Comparison of ENCODE assay signal across 14 cellular contexts in genomic region chr22:17451251-17451765, GRCh38.
"Had no signal": no experiment of that assay in that cellular context is flagged by ENCODE, and none has a peak within 500 bp of the region (broad histone marks: within the 10 kb centered on the region; RNA-seq: fewer than 3 reads in every experiment).

No MANE protein-coding gene starts in this region.

- H3K79me2 ChIP-seq: parathyroid adenoma had no signal

- H3K9me3 Mint-ChIP-seq: activated T-helper 1 cell treated with anti-CD3 and anti-CD28 coated beads, Interleukin-12 subunit alpha, Interleukin-12 subunit beta, Interleukin-2, Interleukin-4 antibody, amounts not matched to agents 30 ng/mL and 10 ng/mL and 1 ng/mL, durations not matched to agents 14 hours and 24 hours and 36 hours; memory B cell; stimulated activated effector memory CD8-positive, alpha-beta T cell treated with anti-CD3 and anti-CD28 coated beads, Interleukin-12 subunit alpha, Interleukin-12 subunit beta, amount 100 ng/mL, for 72 hours had no signal

- H3K27me3 Mint-ChIP-seq: activated naive CD8-positive, alpha-beta T cell had no signal

- ATAC-seq: foreskin keratinocyte; naive thymus-derived CD8-positive, alpha-beta T cell; sciatic nerve; stimulated activated effector memory CD8-positive, alpha-beta T cell treated with anti-CD3 and anti-CD28 coated beads, Interleukin-12 subunit alpha, Interleukin-12 subunit beta, amount 100 ng/mL, for 72 hours had no signal

- DNase-seq: activated CD4-positive, alpha-beta T cell treated with anti-CD3 and anti-CD28 coated beads, Interleukin-2, amount 50 U/mL, for 4 hours; activated T-cell treated with anti-CD3 and anti-CD28 coated beads for 4 hours; foreskin keratinocyte; naive thymus-derived CD8-positive, alpha-beta T cell; stimulated activated CD4-positive, alpha-beta T cell treated with anti-CD3 and anti-CD28 coated beads, Interleukin-4, amount 100 ng/mL, for 24 hours; WERI-Rb-1 had no signal

- H3K4me3 Mint-ChIP-seq: activated naive CD8-positive, alpha-beta T cell; activated T-helper 1 cell treated with anti-CD3 and anti-CD28 coated beads, Interleukin-12 subunit alpha, Interleukin-12 subunit beta, Interleukin-2, Interleukin-4 antibody, amounts not matched to agents 30 ng/mL and 10 ng/mL and 1 ng/mL, durations not matched to agents 14 hours and 24 hours and 36 hours; memory B cell; naive thymus-derived CD8-positive, alpha-beta T cell; stimulated activated effector memory CD8-positive, alpha-beta T cell treated with anti-CD3 and anti-CD28 coated beads, Interleukin-12 subunit alpha, Interleukin-12 subunit beta, amount 100 ng/mL, for 72 hours had no signal

- H3K4me3 ChIP-seq: thoracic aorta had no signal

- H3K27ac ChIP-seq: foreskin keratinocyte, neutrophil, parathyroid adenoma, thoracic aorta, WERI-Rb-1 had no signal

- H3K9ac ChIP-seq: parathyroid adenoma had no signal

- H2AFZ ChIP-seq: parathyroid adenoma had no signal

- H3K27me3 ChIP-seq: foreskin keratinocyte, neutrophil had no signal

- H3K4me1 Mint-ChIP-seq: naive thymus-derived CD8-positive, alpha-beta T cell; stimulated activated effector memory CD8-positive, alpha-beta T cell treated with anti-CD3 and anti-CD28 coated beads, Interleukin-12 subunit alpha, Interleukin-12 subunit beta, amount 100 ng/mL, for 72 hours had no signal

- H3K36me3 Mint-ChIP-seq: activated naive CD8-positive, alpha-beta T cell; memory B cell; stimulated activated effector memory CD8-positive, alpha-beta T cell treated with anti-CD3 and anti-CD28 coated beads, Interleukin-12 subunit alpha, Interleukin-12 subunit beta, amount 100 ng/mL, for 72 hours had no signal

- H3K4me1 ChIP-seq: foreskin keratinocyte, parathyroid adenoma had no signal

- H3K36me3 ChIP-seq: neutrophil, thoracic aorta, WERI-Rb-1 had no signal

- H3K27ac Mint-ChIP-seq: activated naive CD8-positive, alpha-beta T cell; activated T-helper 1 cell treated with anti-CD3 and anti-CD28 coated beads, Interleukin-12 subunit alpha, Interleukin-12 subunit beta, Interleukin-2, Interleukin-4 antibody, amounts not matched to agents 30 ng/mL and 10 ng/mL and 1 ng/mL, durations not matched to agents 14 hours and 24 hours and 36 hours; memory B cell; naive thymus-derived CD8-positive, alpha-beta T cell; stimulated activated effector memory CD8-positive, alpha-beta T cell treated with anti-CD3 and anti-CD28 coated beads, Interleukin-12 subunit alpha, Interleukin-12 subunit beta, amount 100 ng/mL, for 72 hours had no signal

- H3K9me3 ChIP-seq: neutrophil, thoracic aorta had no signal
